1 cellular context compared by ENCODE assay signal in genomic region chr4:4089716-4090419, GRCh38.
TF ChIP-seq lines count a peak whose summit lies in the region.
"Not testable (repeated sequence)": the region's sequence is repeated elsewhere in the genome, so short reads cannot be mapped to it uniquely, and the experiment has no call there.

No MANE protein-coding gene starts in this region.

TF ChIP-seq in HepG2, 621 proteins besides CTCF, POLR2A, EP300 and RAD21 (continued from another document and continues in another):
- not testable (repeated sequence) for TF ChIP-seq ZBTB40 (IDR thresholded peaks at IDR 0.05)
- TF ChIP-seq ZBTB40 (CRISPR knock-in tag; IDR thresholded peaks at IDR 0.05) = peak; percentile 45; the same call in 1 of the 2 replicates
- TF ChIP-seq GATAD2A (CRISPR knock-in tag; IDR thresholded peaks at IDR 0.05) = peak; percentile 61; the same call in 1 of the 2 replicates
- peak; percentile 35; the same call in 1 of the 2 replicates for TF ChIP-seq JUNB (CRISPR knock-in tag; IDR thresholded peaks at IDR 0.05; ENCODE audit: borderline replicate concordance)
- peak; percentile 91; the same call in 1 of the 2 replicates for TF ChIP-seq ZBTB26 (CRISPR knock-in tag; IDR thresholded peaks at IDR 0.05; ENCODE audit: borderline replicate concordance)
- peak; percentile 72 for TF ChIP-seq SALL1 (CRISPR knock-in tag; IDR thresholded peaks at IDR 0.05)
- TF ChIP-seq HOXA3 (CRISPR knock-in tag; IDR thresholded peaks at IDR 0.05) = peak; percentile 17; the same call in 1 of the 2 replicates
- TF ChIP-seq JUN (CRISPR knock-in tag; IDR thresholded peaks at IDR 0.05) = peak; percentile 79; the same call in 1 of the 2 replicates
- TF ChIP-seq HNF1B (CRISPR knock-in tag; IDR thresholded peaks at IDR 0.05) = 0 out of 2 replicates have a peak, but pooled peaks have one; percentile 41
- TF ChIP-seq SOX5 (CRISPR knock-in tag; IDR thresholded peaks at IDR 0.05; ENCODE audit: borderline replicate concordance) = 0 out of 2 replicates have a peak, but pooled peaks have one; percentile 20
- TF ChIP-seq DPF2 (CRISPR knock-in tag; IDR thresholded peaks at IDR 0.05; ENCODE audit: borderline replicate concordance, low read depth) = peak; percentile 70
- TF ChIP-seq HDAC1 (CRISPR knock-in tag; IDR thresholded peaks at IDR 0.05) = peak; percentile 31; the same call in 1 of the 2 replicates
- peak; percentile 49 for TF ChIP-seq HNF4A (CRISPR knock-in tag; IDR thresholded peaks at IDR 0.05)
- peak; percentile 37; the same call in 1 of the 2 replicates for TF ChIP-seq RARA (CRISPR knock-in tag; IDR thresholded peaks at IDR 0.05)
- peak; percentile 82; the same call in 1 of the 2 replicates for TF ChIP-seq FOSL1 (CRISPR knock-in tag; IDR thresholded peaks at IDR 0.05; ENCODE audit: borderline replicate concordance)
- peak; percentile 26; the same call in 1 of the 2 replicates for TF ChIP-seq ZNF263 (CRISPR knock-in tag; IDR thresholded peaks at IDR 0.05)
- TF ChIP-seq ATF3 (CRISPR knock-in tag; IDR thresholded peaks at IDR 0.05) = peak; percentile 86
- peak; percentile 27; the same call in 1 of the 2 replicates for TF ChIP-seq TFAP4 (IDR thresholded peaks at IDR 0.05; ENCODE audit: borderline replicate concordance, low read depth)
- peak; percentile 21; the same call in 1 of the 2 replicates for TF ChIP-seq SP5 (CRISPR knock-in tag; IDR thresholded peaks at IDR 0.05; ENCODE audit: borderline replicate concordance, low read depth)
- TF ChIP-seq NR2F6 (IDR thresholded peaks at IDR 0.05) = peak; percentile 44
- TF ChIP-seq NR2F6 (CRISPR knock-in tag; IDR thresholded peaks at IDR 0.05) = 0 out of 2 replicates have a peak, but pooled peaks have one; percentile 18
- TF ChIP-seq ZNF281 (CRISPR knock-in tag; IDR thresholded peaks at IDR 0.05; ENCODE audit: borderline replicate concordance) = peak; percentile 47; the same call in 1 of the 2 replicates
- TF ChIP-seq TRIM24 (CRISPR knock-in tag; IDR thresholded peaks at IDR 0.05) = 0 out of 2 replicates have a peak, but pooled peaks have one; percentile 50
- TF ChIP-seq SAP130 (CRISPR knock-in tag; IDR thresholded peaks at IDR 0.05; ENCODE audit: low read depth) = peak; percentile 41; the same call in 1 of the 2 replicates
- TF ChIP-seq NRL (CRISPR knock-in tag; IDR thresholded peaks at IDR 0.05; ENCODE audit: borderline replicate concordance) = 0 out of 2 replicates have a peak, but pooled peaks have one; percentile 36
- TF ChIP-seq FOSL2 (CRISPR knock-in tag; IDR thresholded peaks at IDR 0.05) = peak; percentile 97
- peak; percentile 12 for TF ChIP-seq TEAD3 (CRISPR knock-in tag; optimal IDR thresholded peaks at IDR 0.05; ENCODE audit: borderline replicate concordance)
- peak; percentile 86 for TF ChIP-seq ELF3 (CRISPR knock-in tag; IDR thresholded peaks at IDR 0.05)
- TF ChIP-seq ZNF7 (CRISPR knock-in tag; IDR thresholded peaks at IDR 0.05) = 0 out of 2 replicates have a peak, but pooled peaks have one; percentile 43
- TF ChIP-seq JUND (CRISPR knock-in tag; IDR thresholded peaks at IDR 0.05) = peak; percentile 92
- TF ChIP-seq AHDC1 (CRISPR knock-in tag; IDR thresholded peaks at IDR 0.05; ENCODE audit: borderline replicate concordance) = peak; percentile 34; the same call in 1 of the 2 replicates
- TF ChIP-seq ZNF644 (CRISPR knock-in tag; IDR thresholded peaks at IDR 0.05; ENCODE audit: low read depth) = peak; percentile 58; the same call in 1 of the 2 replicates
